ENCODE assay signal across 8 cellular contexts in the genomic region with DNA sequence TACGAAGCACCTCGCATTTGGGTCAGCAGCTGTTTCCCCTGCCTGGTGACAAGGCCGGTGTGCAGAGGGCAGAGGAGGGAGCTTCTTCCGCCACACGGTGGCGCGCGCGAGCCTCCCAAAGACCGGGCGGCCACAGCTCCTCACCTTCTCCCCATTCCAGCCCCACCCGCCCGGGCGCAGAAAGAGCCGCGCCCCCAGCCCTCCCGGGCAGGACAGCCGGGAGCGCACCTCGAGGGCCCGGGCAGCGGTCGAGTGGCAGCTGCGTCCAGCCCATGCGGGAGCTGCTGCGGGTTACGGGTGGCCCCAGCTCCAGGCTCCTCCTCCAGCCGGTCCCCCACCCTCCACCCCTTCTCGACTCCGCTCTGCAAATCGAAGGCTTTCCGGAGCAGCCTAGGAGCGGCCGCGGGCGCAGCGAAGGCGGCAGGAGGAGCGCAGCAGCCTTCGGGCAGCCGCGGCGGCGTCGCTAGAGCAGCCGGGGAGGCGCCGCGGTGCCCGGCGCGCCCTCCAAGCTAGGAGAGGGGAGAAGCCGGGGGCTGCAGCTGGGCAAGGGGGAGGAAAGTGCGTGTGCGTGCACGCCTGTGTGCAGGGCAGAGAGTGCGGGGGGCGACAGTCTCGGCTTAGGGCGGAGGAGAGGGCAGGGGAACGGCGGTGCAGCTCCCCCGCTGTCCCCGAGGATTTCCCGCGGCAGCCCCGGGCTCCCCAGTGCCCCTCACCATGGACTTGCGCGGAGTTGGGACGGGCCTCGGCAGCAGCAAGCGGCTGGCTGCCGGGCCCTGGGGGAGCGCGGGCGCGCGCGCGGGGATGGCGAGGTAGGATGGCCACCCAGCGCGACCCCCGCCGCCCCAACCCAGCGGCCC. TPM values are rescaled to one million over a fixed set of nuclear protein-coding genes. Genes with fewer than 3 reads are reported as not detected.
DNase-seq lines count a peak whose midpoint lies in the region; ATAC-seq, FAIRE-seq and TF ChIP-seq lines count a peak whose summit lies in the region.

A gene (plus strand): TSS at position 348 of the 857 bp plus-strand sequence. CDS start 635 bp downstream, outside the sequence.

- H3K79me2 ChIP-seq in Karpas-422 (ENCODE audit: low read length) = no peaks in the 10 kb centered on the region

- H2BK5ac ChIP-seq in neuronal stem cell (ENCODE audit: low read length) = no peak within 1 kb of the TSS

- peak; percentile 84 for DNase-seq in ELR (ENCODE audit: low read depth)
- DNase-seq in GOT3 (lab: John Stamatoyannopoulos, UW) = peak; percentile 28
- DNase-seq in Karpas-422 = peak; percentile 87
- DNase-seq in RPMI7951 (ENCODE audit: low read depth) = peak; percentile 52
- DNase-seq in activated naive CD4-positive, alpha-beta T cell treated with Interleukin-2 at 50 U/mL for 16 hours = peak; percentile 55
- peak; percentile 78 to 79 for DNase-seq in frontal cortex (ENCODE audit: low spot score in 2 of 2)
- peak; percentile 89 for DNase-seq in neuronal stem cell (ENCODE audit: low spot score)
- DNase-seq in thoracic aorta (ENCODE audit: low spot score) = peak; percentile 51

- no peak within 1 kb of the TSS for H2AK5ac ChIP-seq in neuronal stem cell (ENCODE audit: low read depth, low read length)

- no peak for FAIRE-seq in frontal cortex (lab: Jason Lieb, UNC)

- TF ChIP-seq CTCF in thoracic aorta (IDR thresholded peaks at IDR 0.05) = peak; percentile 89

- no peaks in the 10 kb centered on the region for H3K27me3 ChIP-seq in Karpas-422 (ENCODE audit: low read length)
- H3K27me3 ChIP-seq in neuronal stem cell (ENCODE audit: control insufficient read depth in 3 of 3, insufficient read depth in 3 of 3, low read depth in 1 of 3, low read length in 3 of 3) = peaks cover 0 to 73% (median 10%) of the 10 kb centered on the region in 3 experiments
- no peaks in the 10 kb centered on the region for H3K27me3 ChIP-seq in thoracic aorta (replicated peaks; ENCODE audit: insufficient read depth)

- H3K18ac ChIP-seq in neuronal stem cell (ENCODE audit: low read length) = peak within 1 kb of the TSS; percentile 74

- H3K27ac ChIP-seq in Karpas-422 (ENCODE audit: low read length) (no peak within 1 kb of the TSS), neuronal stem cell (replicated peaks; ENCODE audit: low read length) (no peak within 1 kb of the TSS), thoracic aorta (no peak within 1 kb of the TSS)

- peak; percentile 82 for ATAC-seq in thoracic aorta (ENCODE audit: insufficient number of reproducible peaks, low FRiP score, low read depth)

- H3K36me3 ChIP-seq in Karpas-422 (ENCODE audit: insufficient read depth, low read length) (no peaks in the 10 kb centered on the region), neuronal stem cell (replicated peaks in 1 of 2; ENCODE audit: control insufficient read depth in 2 of 2, insufficient read depth in 2 of 2, low read length in 2 of 2) (no peaks in the 10 kb centered on the region), thoracic aorta (no peaks in the 10 kb centered on the region)

- H2BK15ac ChIP-seq in neuronal stem cell (ENCODE audit: low read length) = no peak within 1 kb of the TSS

- H3K4me2 ChIP-seq in Karpas-422 (ENCODE audit: low read depth, low read length, poor library complexity, severe bottlenecking) (peak within 1 kb of the TSS; percentile 52), neuronal stem cell (ENCODE audit: insufficient read depth, low read length, poor library complexity, severe bottlenecking) (peak within 1 kb of the TSS; percentile 99)

- H2AFZ ChIP-seq in Karpas-422 (ENCODE audit: low read length) (no peak within 1 kb of the TSS), neuronal stem cell (ENCODE audit: low read length) (peak within 1 kb of the TSS; percentile 90)

- no peaks in the 10 kb centered on the region for H3K79me1 ChIP-seq in neuronal stem cell (ENCODE audit: low read depth, low read length)

- WGBS in neuronal stem cell (ENCODE audit: extremely low coverage in 2 of 2, insufficient read length in 2 of 2, insufficient replicate concordance in 1 of 2), 2 donors = no CpG with 5 or more reads among the region's 86 CpGs

- peak within 1 kb of the TSS; percentile 64 for H2BK12ac ChIP-seq in neuronal stem cell (ENCODE audit: low read length)

- peak within 1 kb of the TSS; percentile 32; the same call in 1 of the 2 replicates for H3K4me3 ChIP-seq in Karpas-422 (ENCODE audit: low read length)
- peak within 1 kb of the TSS; percentile 39 to 83 for H3K4me3 ChIP-seq in neuronal stem cell (ENCODE audit: low read length in 2 of 2)
- peak within 1 kb of the TSS; percentile 96 for H3K4me3 ChIP-seq in thoracic aorta

- H3K23ac ChIP-seq in neuronal stem cell (ENCODE audit: low read depth, low read length, poor library complexity) = peak within 1 kb of the TSS; percentile 61

- no peak within 1 kb of the TSS for H2BK120ac ChIP-seq in neuronal stem cell (ENCODE audit: low read depth, low read length)

- no peak within 1 kb of the TSS for H3K4ac ChIP-seq in neuronal stem cell (ENCODE audit: low read length)

- H4K8ac ChIP-seq in neuronal stem cell (ENCODE audit: low read depth, low read length) = no peak within 1 kb of the TSS

- no peaks in the 10 kb centered on the region for H4K20me1 ChIP-seq in Karpas-422 (ENCODE audit: insufficient read depth, low read depth, low read length)

- H3K14ac ChIP-seq in neuronal stem cell (ENCODE audit: low read length) = peak within 1 kb of the TSS; percentile 78

- no peaks in the 10 kb centered on the region for H3K9me3 ChIP-seq in Karpas-422 (ENCODE audit: low read length)
- no peaks in the 10 kb centered on the region for H3K9me3 ChIP-seq in neuronal stem cell (replicated peaks in 1 of 2; ENCODE audit: control insufficient read depth in 2 of 2, insufficient read depth in 1 of 2, low read depth in 1 of 2, low read length in 2 of 2)
- no peaks in the 10 kb centered on the region for H3K9me3 ChIP-seq in thoracic aorta

- H3K9ac ChIP-seq in Karpas-422 (ENCODE audit: low read length) (no peak within 1 kb of the TSS), neuronal stem cell (ENCODE audit: low read depth, low read length, poor library complexity) (peak within 1 kb of the TSS; percentile 83)

- no peaks in the 10 kb centered on the region for H3K9me2 ChIP-seq in Karpas-422 (replicated peaks; ENCODE audit: insufficient read depth, low read length)

- no peak within 1 kb of the TSS for H4K91ac ChIP-seq in neuronal stem cell (ENCODE audit: low read depth, low read length, poor library complexity)

- H3K4me1 ChIP-seq in Karpas-422 (ENCODE audit: low read length) (no peaks in the 10 kb centered on the region), neuronal stem cell (ENCODE audit: control insufficient read depth in 2 of 2, insufficient read depth in 1 of 2, low read depth in 1 of 2, low read length in 2 of 2) (peaks cover 0 to 10% of the 10 kb centered on the region in 2 donors), thoracic aorta (ENCODE audit: control insufficient read depth in 1 of 2, low read depth in 2 of 2) (peaks cover 8 to 15% of the 10 kb centered on the region in 2 donors)

RNA-seq across cellular contexts. Expression of the gene that starts here (rescaled TPM):
- not detected in 2 replicates for total RNA-seq in Karpas-422 (2014; rRNA removed; shearing (Covaris generic); ENCODE audit: low replicate concordance)
- total RNA-seq in RPMI7951 (2014; rRNA removed; shearing (Covaris generic)) = not detected in 2 replicates
- total RNA-seq in frontal cortex (31.0 TPM), thoracic aorta (1 to 10 TPM; 3.7 to 4.2 TPM)
- polyA plus RNA-seq in neuronal stem cell (2013, experiment 1 of 2) = 0.84 TPM
- 0.76 TPM for polyA plus RNA-seq in neuronal stem cell (2013, experiment 2 of 2)

Comparison
In these comparisons a context has a peak if more than half of its experiments do, and no peak if none do; other contexts are left out.
1. Peak in DNase-seq, H3K4me3 ChIP-seq and H3K4me2 ChIP-seq in Karpas-422; RNA of the gene not detected or under 1 TPM.
2. Peak in DNase-seq in RPMI7951; RNA of the gene not detected or under 1 TPM.
3. DNase-seq: peak in every context shown above with its lines; median percentile 89 in neuronal stem cell; 87 in Karpas-422; 84 in ELR; 78 in frontal cortex; 55 in activated naive CD4-positive, alpha-beta T cell treated with Interleukin-2 at 50 U/mL for 16 hours; 52 in RPMI7951; 51 in thoracic aorta; 28 in GOT3.
4. H3K4me3 ChIP-seq: peak in every context shown above with its lines; median percentile 96 in thoracic aorta; 61 in neuronal stem cell; 32 in Karpas-422.